In genomic region chr12:12521923-12522322, GRCh38 we compare ENCODE assay signal across 17 cellular contexts. TPM values are rescaled to one million over a fixed set of nuclear protein-coding genes. Genes with fewer than 3 reads are reported as not detected.
DNase-seq lines count a peak whose midpoint lies in the region; ATAC-seq and TF ChIP-seq lines count a peak whose summit lies in the region.
"Had no signal": no experiment of that assay in that cellular context is flagged by ENCODE, and none has a peak within 500 bp of the region (broad histone marks: within the 10 kb centered on the region; RNA-seq: fewer than 3 reads in every experiment).

No MANE protein-coding gene starts in this region.

- H3K4me1 ChIP-seq in CD4-positive, alpha-beta memory T cell (ENCODE audit: insufficient read depth, low read length): peaks cover 18% of the 10 kb centered on the region

- peak overlapping the region in 4 of 7 donors; percentile 7 to 63 (median 18) for H3K27ac Mint-ChIP-seq in CD4-positive, alpha-beta memory T cell
- peak overlapping the region; percentile 25; the same call in 1 of the 2 replicates for H3K27ac Mint-ChIP-seq in WTC11
- H3K27ac Mint-ChIP-seq: activated CD8-positive, alpha-beta memory T cell treated with anti-CD3 and anti-CD28 coated beads, Interleukin-2, amount 10 ng/mL, durations not matched to agents 7 days and 5 days had no signal

- peak; percentile 51 for ATAC-seq in WTC11
- peak; percentile 17 for ATAC-seq in left colon
- ATAC-seq: activated CD8-positive, alpha-beta memory T cell treated with anti-CD3 and anti-CD28 coated beads, Interleukin-2, amount 10 ng/mL, durations not matched to agents 7 days and 5 days had no signal

- H3K36me3 ChIP-seq in CD4-positive, alpha-beta memory T cell (ENCODE audit: insufficient read depth, low read length): peaks cover 17% of the 10 kb centered on the region
- H3K36me3 ChIP-seq: ovary had no signal

- no peaks in the 10 kb centered on the region for H3K27me3 Mint-ChIP-seq in CD4-positive, alpha-beta memory T cell
- H3K27me3 Mint-ChIP-seq in WTC11 (ENCODE audit: low read depth): no peaks in the 10 kb centered on the region
- H3K27me3 Mint-ChIP-seq: activated CD8-positive, alpha-beta memory T cell treated with anti-CD3 and anti-CD28 coated beads, Interleukin-2, amount 10 ng/mL, durations not matched to agents 7 days and 5 days had no signal

- no peaks in the 10 kb centered on the region for H3K9me3 Mint-ChIP-seq in CD4-positive, alpha-beta memory T cell
- no peaks in the 10 kb centered on the region for H3K9me3 Mint-ChIP-seq in WTC11

- no peaks in the 10 kb centered on the region for H3K27me3 ChIP-seq in CD4-positive, alpha-beta memory T cell (ENCODE audit: insufficient read depth, low read length)
- H3K27me3 ChIP-seq: ovary, Peyer's patch, vagina had no signal

- no peaks in the 10 kb centered on the region for H3K9me3 ChIP-seq in CD4-positive, alpha-beta memory T cell (ENCODE audit: control insufficient read depth in 1 of 2, low read length in 2 of 2)
- H3K9me3 ChIP-seq: ovary, Peyer's patch, vagina had no signal

- intact Hi-C loops in CD4-positive, alpha-beta memory T cell (cut with micrococcal nuclease): no loop called here
- intact Hi-C loops in left colon (cut with DNase I, micrococcal nuclease): no loop called here

- H3K27ac ChIP-seq in CD4-positive, alpha-beta memory T cell (ENCODE audit: low read depth, low read length): no peak overlapping the region
- H3K27ac ChIP-seq: ovary, Peyer's patch, skin epidermis, vagina had no signal

- CTCF ChIA-PET in CD4-positive, alpha-beta memory T cell (lab: Charles Lee; ENCODE audit: partially characterized antibody): interaction anchor here (0.6 to 2.0 kb wide), 5 partner anchors 69 to 215 kb away, joined by 3 to 6 read pairs (median 4); no protein-coding TSS in a partner anchor
- CTCF ChIA-PET in WTC11 (lab: Charles Lee): interaction anchor here (1.9 to 2.2 kb wide), 3 partner anchors 11 to 172 kb away, joined by 5 to 11 read pairs (median 5); partner anchors contain the start of gene MANSC1

- no peak overlapping the region for H3K4me3 ChIP-seq in CD4-positive, alpha-beta memory T cell (ENCODE audit: low read length in 2 of 2)
- H3K4me3 ChIP-seq: ovary, Peyer's patch, skin epidermis, vagina had no signal

- TF ChIP-seq CTCF in WTC11 (IDR thresholded peaks at IDR 0.05): no peak

- POLR2A ChIA-PET in CD4-positive, alpha-beta memory T cell (lab: Charles Lee; ENCODE audit: partially characterized antibody): interaction anchor here (0.8 kb wide), 1 partner anchor 35 kb away, joined by 3 read pairs; no protein-coding TSS in a partner anchor
- POLR2A ChIA-PET in WTC11 (lab: Charles Lee): interaction anchor here (1.0 kb wide), 1 partner anchor 27 kb away, joined by 3 read pairs; no protein-coding TSS in a partner anchor

- peak overlapping the region in 1 of 8 donors; percentile 17 for H3K4me3 Mint-ChIP-seq in CD4-positive, alpha-beta memory T cell
- H3K4me3 Mint-ChIP-seq in WTC11: no peak overlapping the region
- H3K4me3 Mint-ChIP-seq: activated CD8-positive, alpha-beta memory T cell treated with anti-CD3 and anti-CD28 coated beads, Interleukin-2, amount 10 ng/mL, durations not matched to agents 7 days and 5 days had no signal

- no peak for DNase-seq in CD4-positive, alpha-beta memory T cell
- DNase-seq in WTC11 (ENCODE audit: low spot score) (no peak), left colon (no peak), pons (ENCODE audit: low spot score) (peak; percentile 59), RPMI8226 (no peak), RKO (ENCODE audit: low spot score) (no peak), GM19238 (ENCODE audit: insufficient read length, low spot score) (no peak)
- DNase-seq: activated CD8-positive, alpha-beta memory T cell treated with anti-CD3 and anti-CD28 coated beads, Interleukin-2, amount 10 ng/mL, durations not matched to agents 7 days and 5 days; activated effector memory CD4-positive, alpha-beta T cell treated with anti-CD3 and anti-CD28 coated beads, Interleukin-2, amount 50 U/mL, for 16 hours; Calu3; HCEC 1CT; NCI-H2171 treated with DMSO at 0.1 percent for 48 hours; ovary; Peyer's patch; stimulated activated CD4-positive, alpha-beta T cell treated with anti-CD3 and anti-CD28 coated beads, Interleukin-4, amount 100 ng/mL, for 24 hours had no signal

- H3K4me1 Mint-ChIP-seq in CD4-positive, alpha-beta memory T cell: peaks cover 35 to 76% (median 58%) of the 10 kb centered on the region in 4 donors
- peaks cover 48% of the 10 kb centered on the region for H3K4me1 Mint-ChIP-seq in WTC11

- H3K36me3 Mint-ChIP-seq in CD4-positive, alpha-beta memory T cell: peaks cover 41 to 43% of the 10 kb centered on the region in 2 donors
- H3K36me3 Mint-ChIP-seq in WTC11: peaks cover 32% of the 10 kb centered on the region

TF ChIP-seq in WTC11, 78 proteins besides CTCF, POLR2A, EP300 and RAD21 (continues in another document):
- TF ChIP-seq OVOL2 (CRISPR knock-in tag; IDR thresholded peaks at IDR 0.05; ENCODE audit: borderline replicate concordance) (no peak), GTF2I (CRISPR knock-in tag; conservative IDR thresholded peaks at IDR 0.05) (no peak), CREB1 (CRISPR knock-in tag; IDR thresholded peaks at IDR 0.05) (no peak), ZNF281 (CRISPR knock-in tag; IDR thresholded peaks at IDR 0.05) (no peak), JUN (CRISPR knock-in tag; IDR thresholded peaks at IDR 0.05) (no peak), ZNF532 (CRISPR knock-in tag; IDR thresholded peaks at IDR 0.05; ENCODE audit: borderline replicate concordance) (no peak), IRF2 (CRISPR knock-in tag; IDR thresholded peaks at IDR 0.05; ENCODE audit: borderline replicate concordance, low read depth) (no peak), PREB (CRISPR knock-in tag; IDR thresholded peaks at IDR 0.05; ENCODE audit: borderline replicate concordance) (no peak), ZNF232 (CRISPR knock-in tag; IDR thresholded peaks at IDR 0.05) (no peak)

RNA-seq across cellular contexts. Expression of gene DUSP16, which starts 40.7 kb away (rescaled TPM):
- 100 to 1,000 TPM; 122 to 125 TPM for total RNA-seq in CD4-positive, alpha-beta memory T cell
- polyA plus RNA-seq in CD4-positive, alpha-beta memory T cell: 10 to 100 TPM; 16.8 to 22.8 TPM
- 51.9 to 52.5 TPM (median 52.4 TPM) in 3 replicates for total RNA-seq in WTC11 (2021)
- 10 to 100 TPM; 38.6 to 73.5 TPM for total RNA-seq in left colon
